ENCODE assay signal across 26 cellular contexts in the genomic region with DNA sequence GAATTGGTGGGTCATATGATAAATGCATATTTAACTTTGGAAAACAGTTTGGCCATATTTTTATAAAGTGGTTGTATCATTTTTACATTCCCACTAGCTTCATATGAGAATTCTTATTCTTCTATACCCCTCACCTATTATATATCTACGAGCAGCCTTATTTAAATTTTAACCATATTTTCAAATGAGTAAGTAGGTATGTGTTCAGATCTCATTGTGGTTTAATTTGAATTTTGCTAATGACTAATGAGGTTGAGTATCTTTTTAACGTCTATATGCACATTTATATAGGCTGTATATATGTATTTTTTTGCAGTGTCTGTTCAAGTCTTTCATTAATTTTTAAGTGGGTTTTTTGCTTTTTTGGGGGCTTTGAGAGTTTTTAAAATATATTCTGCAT.
"Had no signal": no experiment of that assay in that cellular context is flagged by ENCODE, and none has a peak within 500 bp of the region (broad histone marks: within the 10 kb centered on the region; RNA-seq: fewer than 3 reads in every experiment).

No MANE protein-coding gene starts in this region.

- H3K36me3 ChIP-seq: neural progenitor cell, ovary, right atrium auricular region, tibial artery had no signal

- ATAC-seq: left colon, left lung, lower lobe of right lung, natural killer cell, right lobe of liver, upper lobe of right lung had no signal

- H3K27me3 Mint-ChIP-seq: naive B cell; progenitor cell of endocrine pancreas; stimulated activated naive CD8-positive, alpha-beta T cell treated with anti-CD3 and anti-CD28 coated beads, Interleukin-15, Interleukin-2, amounts not matched to agents 100 ng/mL and 50 ng/mL, for 24 hours had no signal

- H3K9me3 ChIP-seq: left lung, lower lobe of right lung, ovary, right atrium auricular region, right lobe of liver, suprapubic skin, thoracic aorta, tibial artery, upper lobe of right lung had no signal

- H3K9me3 Mint-ChIP-seq: mesothelial cell of epicardium; natural killer cell; stimulated activated naive CD8-positive, alpha-beta T cell treated with anti-CD3 and anti-CD28 coated beads, Interleukin-15, Interleukin-2, amounts not matched to agents 100 ng/mL and 50 ng/mL, for 24 hours had no signal

- H3K4me1 ChIP-seq: neural progenitor cell, upper lobe of right lung had no signal

- H3K27me3 ChIP-seq: left lung, neural progenitor cell, ovary, right atrium auricular region, right lobe of liver, suprapubic skin, tibial artery, upper lobe of right lung had no signal

- H3K27ac Mint-ChIP-seq: mesothelial cell of epicardium; nephron progenitor cell; neural progenitor cell; progenitor cell of endocrine pancreas; stimulated activated naive CD8-positive, alpha-beta T cell treated with anti-CD3 and anti-CD28 coated beads, Interleukin-15, Interleukin-2, amounts not matched to agents 100 ng/mL and 50 ng/mL, for 24 hours had no signal

- H3K4me3 Mint-ChIP-seq: mesothelial cell of epicardium; natural killer cell; nephron progenitor cell; neural progenitor cell; stimulated activated naive CD8-positive, alpha-beta T cell treated with anti-CD3 and anti-CD28 coated beads, Interleukin-15, Interleukin-2, amounts not matched to agents 100 ng/mL and 50 ng/mL, for 24 hours had no signal

- H3K4me3 ChIP-seq: left lung, lower lobe of right lung, neural progenitor cell, ovary, right atrium auricular region, right lobe of liver, suprapubic skin, thoracic aorta, tibial artery, upper lobe of right lung had no signal

- DNase-seq: hippocampal formation; left colon; left lung; lower lobe of right lung; mammary epithelial cell; mesendoderm; naive B cell; natural killer cell; nephron progenitor cell; ovary; right lobe of liver; stimulated activated CD4-positive, alpha-beta T cell treated with anti-CD3 and anti-CD28 coated beads, Interleukin-12 subunit alpha, Interleukin-12 subunit beta, amount 100 ng/mL, for 4 hours; stimulated activated CD4-positive, alpha-beta T cell treated with anti-CD3 and anti-CD28 coated beads, Interleukin-15, amount 100 ng/mL, for 24 hours; stimulated activated CD4-positive, alpha-beta T cell treated with anti-CD3 and anti-CD28 coated beads, Interleukin-2, amount 100 ng/mL, for 24 hours; stimulated activated CD4-positive, alpha-beta T cell treated with anti-CD3 and anti-CD28 coated beads, Interleukin-4, amount 100 ng/mL, for 1 hour; stimulated activated naive CD4-positive, alpha-beta T cell; tibial artery; trophoblast cell; upper lobe of right lung had no signal

- H3K4me1 Mint-ChIP-seq: nephron progenitor cell, neural progenitor cell had no signal

- H3K27ac ChIP-seq: left lung, lower lobe of right lung, neural progenitor cell, ovary, right atrium auricular region, right lobe of liver, suprapubic skin, thoracic aorta, tibial artery, upper lobe of right lung had no signal
